Comparison of ENCODE assay signal across 10 cellular contexts in the genomic region with DNA sequence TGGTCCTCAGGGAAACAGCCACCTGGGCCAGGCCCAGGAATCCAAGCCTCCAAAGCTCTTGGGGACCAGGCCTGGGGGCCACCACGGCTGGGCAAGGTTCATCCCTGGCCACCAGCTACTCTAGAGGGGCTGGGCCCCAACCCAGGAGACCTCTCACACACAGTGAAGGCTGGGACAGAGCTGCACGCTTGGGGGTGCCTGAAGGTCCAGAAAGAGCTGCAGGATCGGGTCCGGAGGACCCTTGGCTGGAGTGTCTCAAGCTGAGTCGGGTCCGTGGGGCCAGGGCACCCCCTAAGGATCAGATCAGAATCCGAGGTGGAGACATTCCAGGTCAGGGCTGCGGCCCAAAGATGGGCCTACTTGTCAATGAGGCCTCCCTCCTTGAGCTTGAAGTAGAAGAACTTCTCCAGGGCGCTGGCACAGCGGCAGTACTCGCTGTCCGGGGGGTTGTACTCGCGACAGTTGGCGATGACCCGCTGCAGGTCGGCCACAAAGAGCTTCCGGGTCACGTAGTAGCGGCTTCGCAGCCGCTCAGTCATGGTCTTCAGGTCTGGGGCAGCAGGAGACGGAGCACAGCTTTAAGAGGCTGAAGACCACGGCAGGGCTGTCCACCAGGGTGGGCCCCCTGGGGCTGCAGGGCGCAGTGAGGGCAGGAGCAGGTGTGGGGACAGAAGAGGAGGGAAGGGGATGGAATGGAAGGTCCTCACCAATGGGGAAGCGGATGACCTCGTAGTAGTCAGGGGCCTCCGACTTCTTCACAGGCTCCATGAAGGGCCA. TPM values are rescaled to one million over a fixed set of nuclear protein-coding genes. Genes with fewer than 3 reads are reported as not detected.
DNase-seq lines count a peak whose midpoint lies in the region; ATAC-seq and TF ChIP-seq lines count a peak whose summit lies in the region.
"Had no signal": no experiment of that assay in that cellular context is flagged by ENCODE, and none has a peak within 500 bp of the region (broad histone marks: within the 10 kb centered on the region; RNA-seq: fewer than 3 reads in every experiment).

No MANE protein-coding gene starts in this region.

- POLR2A ChIA-PET in activated CD4-positive, alpha-beta memory T cell treated with anti-CD3 and anti-CD28 coated beads for 36 hours (lab: Charles Lee), result interaction anchor here (0.7 to 4.8 kb wide), 8 partner anchors 8 to 173 kb away, joined by 3 to 21 read pairs (median 6); partner anchors contain the start of genes CNP, DNAJC7 and KAT2A

- H3K4me1 ChIP-seq in gastroesophageal sphincter, result peaks cover 0 to 42% (median 15%) of the 10 kb centered on the region in 3 donors

- H3K36me3 ChIP-seq in gastroesophageal sphincter, result peaks cover 0 to 56% of the 10 kb centered on the region in 2 donors

- H3K4me3 Mint-ChIP-seq in HFFc6, result no peak overlapping the region
- H3K4me3 Mint-ChIP-seq in activated CD4-positive, alpha-beta memory T cell treated with anti-CD3 and anti-CD28 coated beads for 36 hours, result no peak overlapping the region
- no peak overlapping the region for H3K4me3 Mint-ChIP-seq in stimulated activated naive CD8-positive, alpha-beta T cell treated with anti-CD3 and anti-CD28 coated beads, Interleukin-15, amount 100 ng/mL, for 72 hours
- no peak overlapping the region for H3K4me3 Mint-ChIP-seq in osteocyte (ENCODE audit: unreplicated experiment)

- no peak for TF ChIP-seq EP300 in gastroesophageal sphincter (IDR thresholded peaks at IDR 0.05)

- no peak for ATAC-seq in gastroesophageal sphincter
- ATAC-seq in stimulated activated naive CD8-positive, alpha-beta T cell treated with anti-CD3 and anti-CD28 coated beads, Interleukin-15, amount 100 ng/mL, for 72 hours, result no peak

- CTCF ChIA-PET in activated CD4-positive, alpha-beta memory T cell treated with anti-CD3 and anti-CD28 coated beads for 36 hours (lab: Charles Lee), result interaction anchor here (1.0 to 15.6 kb wide), 5 partner anchors 12 to 414 kb away, joined by 4 to 211 read pairs (median 28); partner anchors contain the start of genes DNAJC7 and NKIRAS2

- peak overlapping the region; percentile 94; the same call in 1 of the 2 replicates for H3K27ac Mint-ChIP-seq in HFFc6
- H3K27ac Mint-ChIP-seq in activated CD4-positive, alpha-beta memory T cell treated with anti-CD3 and anti-CD28 coated beads for 36 hours, result peak overlapping the region; percentile 96
- H3K27ac Mint-ChIP-seq in stimulated activated naive CD8-positive, alpha-beta T cell treated with anti-CD3 and anti-CD28 coated beads, Interleukin-15, amount 100 ng/mL, for 72 hours, result peak overlapping the region; percentile 54 to 76
- no peak overlapping the region for H3K27ac Mint-ChIP-seq in osteocyte (ENCODE audit: unreplicated experiment)

- intact Hi-C loops in activated CD4-positive, alpha-beta memory T cell treated with anti-CD3 and anti-CD28 coated beads for 36 hours (cut with micrococcal nuclease), result loop anchor here (2.0 to 5.0 kb wide), 2 partner anchors 44 to 95 kb away; no protein-coding TSS in a partner anchor

- no peak overlapping the region for H3K4me3 ChIP-seq in gastroesophageal sphincter

- no peaks in the 10 kb centered on the region for H3K27me3 ChIP-seq in gastroesophageal sphincter

- H3K9me3 Mint-ChIP-seq in HFFc6 (no peaks in the 10 kb centered on the region), osteocyte (ENCODE audit: unreplicated experiment) (no peaks in the 10 kb centered on the region)
- H3K9me3 Mint-ChIP-seq in activated CD4-positive, alpha-beta memory T cell treated with anti-CD3 and anti-CD28 coated beads for 36 hours, result no peaks in the 10 kb centered on the region
- H3K9me3 Mint-ChIP-seq in stimulated activated naive CD8-positive, alpha-beta T cell treated with anti-CD3 and anti-CD28 coated beads, Interleukin-15, amount 100 ng/mL, for 72 hours, result no peaks in the 10 kb centered on the region

- no peak for DNase-seq in HFFc6
- DNase-seq in activated CD4-positive, alpha-beta memory T cell treated with anti-CD3 and anti-CD28 coated beads for 36 hours, result no peak
- DNase-seq in stimulated activated naive CD8-positive, alpha-beta T cell treated with anti-CD3 and anti-CD28 coated beads, Interleukin-15, amount 100 ng/mL, for 72 hours, result no peak
- no peak for DNase-seq in NCI-H1048 (lab: John Stamatoyannopoulos, UW)
- no peak for DNase-seq in AG08396 (ENCODE audit: low spot score)
- DNase-seq in NK-92 treated with Interleukin-12 subunit alpha and Interleukin-12 subunit beta, amount 100 ng/mL, for 24 hours (lab: John Stamatoyannopoulos, UW), result no peak
- no peak for DNase-seq in osteocyte (ENCODE audit: extremely low spot score, unreplicated experiment)
- DNase-seq: NCI-H1092 had no signal

- WGBS in gastroesophageal sphincter (ENCODE audit: low coverage in 1 of 2), 2 donors, result 87% methylated on average over 3 of the region's 28 CpGs; no CpG with 5 or more reads in 1 of the 2 donors

- H3K4me1 Mint-ChIP-seq in HFFc6 (ENCODE audit: low read depth), result peaks cover 22% of the 10 kb centered on the region
- peaks cover 29% of the 10 kb centered on the region for H3K4me1 Mint-ChIP-seq in activated CD4-positive, alpha-beta memory T cell treated with anti-CD3 and anti-CD28 coated beads for 36 hours (ENCODE audit: low read depth)
- peaks cover 85% of the 10 kb centered on the region for H3K4me1 Mint-ChIP-seq in stimulated activated naive CD8-positive, alpha-beta T cell treated with anti-CD3 and anti-CD28 coated beads, Interleukin-15, amount 100 ng/mL, for 72 hours
- H3K4me1 Mint-ChIP-seq in osteocyte (ENCODE audit: unreplicated experiment), result peaks cover 12% of the 10 kb centered on the region

- H3K9me3 ChIP-seq in gastroesophageal sphincter, result no peaks in the 10 kb centered on the region

- TF ChIP-seq CTCF in HFFc6 (IDR thresholded peaks at IDR 0.05), result no peak
- no peak for TF ChIP-seq CTCF in gastroesophageal sphincter (IDR thresholded peaks at IDR 0.05)
- TF ChIP-seq CTCF in osteocyte (IDR thresholded peaks at IDR 0.05), result no peak

- peaks cover 2% of the 10 kb centered on the region for H3K27me3 Mint-ChIP-seq in HFFc6 (ENCODE audit: insufficient read depth)
- H3K27me3 Mint-ChIP-seq in activated CD4-positive, alpha-beta memory T cell treated with anti-CD3 and anti-CD28 coated beads for 36 hours, result no peaks in the 10 kb centered on the region
- H3K27me3 Mint-ChIP-seq in stimulated activated naive CD8-positive, alpha-beta T cell treated with anti-CD3 and anti-CD28 coated beads, Interleukin-15, amount 100 ng/mL, for 72 hours, result no peaks in the 10 kb centered on the region
- no peaks in the 10 kb centered on the region for H3K27me3 Mint-ChIP-seq in osteocyte (ENCODE audit: unreplicated experiment)

- H3K36me3 Mint-ChIP-seq in HFFc6 (ENCODE audit: low read depth), result peaks cover 9% of the 10 kb centered on the region
- H3K36me3 Mint-ChIP-seq in activated CD4-positive, alpha-beta memory T cell treated with anti-CD3 and anti-CD28 coated beads for 36 hours, result peaks cover 26% of the 10 kb centered on the region
- H3K36me3 Mint-ChIP-seq in osteocyte (ENCODE audit: unreplicated experiment), result peaks cover 8% of the 10 kb centered on the region

- TF ChIP-seq POLR2A in gastroesophageal sphincter (IDR thresholded peaks at IDR 0.05), result no peak

- H3K27ac ChIP-seq in gastroesophageal sphincter, result peak overlapping the region; percentile 51 to 96 (median 92)

RNA-seq across cellular contexts. Expression of gene DHX58, which starts 1.0 kb away (rescaled TPM):
- 1 to 10 TPM; 4.0 to 5.3 (median 4.2) TPM for total RNA-seq in HFFc6 (2021; fragmentation: NEBNext Ultra II Directional; extraction: Animal tissue kit (Norgen Biotek cat#: 25700))
- total RNA-seq in activated CD4-positive, alpha-beta memory T cell treated with anti-CD3 and anti-CD28 coated beads for 36 hours, result 10 to 100 TPM; 38.1 to 38.4 TPM
- total RNA-seq in gastroesophageal sphincter, result 10 to 100 TPM; 11.3 to 21.3 (median 13.9) TPM
- 2.3 and 2.4 TPM in 2 replicates for total RNA-seq in osteocyte

RNA-seq across cellular contexts. Expression of gene KAT2A, which starts 7.7 kb away (rescaled TPM):
- 10 to 100 TPM; 21.5 to 36.2 (median 25.3) TPM for total RNA-seq in HFFc6 (2021; fragmentation: NEBNext Ultra II Directional; extraction: Animal tissue kit (Norgen Biotek cat#: 25700))
- 10 to 100 TPM; 38.6 to 41.0 TPM for total RNA-seq in activated CD4-positive, alpha-beta memory T cell treated with anti-CD3 and anti-CD28 coated beads for 36 hours
- 10 to 100 TPM; 10.3 to 51.2 (median 19.3) TPM for total RNA-seq in gastroesophageal sphincter
- 38.5 and 40.4 TPM in 2 replicates for total RNA-seq in osteocyte

RNA-seq across cellular contexts. Expression of gene HSPB9, which starts 9.1 kb away (rescaled TPM):
- not detected for total RNA-seq in HFFc6 (2021; fragmentation: NEBNext Ultra II Directional; extraction: Animal tissue kit (Norgen Biotek cat#: 25700))
- not detected for total RNA-seq in activated CD4-positive, alpha-beta memory T cell treated with anti-CD3 and anti-CD28 coated beads for 36 hours
- total RNA-seq in gastroesophageal sphincter, result not detected
- not detected in 2 replicates for total RNA-seq in osteocyte
- total RNA-seq: RPMI7951 had no signal

RNA-seq across cellular contexts. Expression of gene ZNF385C, which starts 15.2 kb away (rescaled TPM):
- total RNA-seq in HFFc6 (2021; fragmentation: NEBNext Ultra II Directional; extraction: Animal tissue kit (Norgen Biotek cat#: 25700)), result not detected
- total RNA-seq in activated CD4-positive, alpha-beta memory T cell treated with anti-CD3 and anti-CD28 coated beads for 36 hours, result under 1 TPM in 1 of 2 experiments, not detected in 1; 0.10 TPM
- total RNA-seq in gastroesophageal sphincter (not detected), osteocyte (0.16 TPM in 1 of 2 replicates, not detected in the other)
- total RNA-seq: RPMI7951 had no signal

RNA-seq across cellular contexts. Expression of gene RAB5C, which starts 41.3 kb away (rescaled TPM):
- total RNA-seq in HFFc6 (2021; fragmentation: NEBNext Ultra II Directional; extraction: Animal tissue kit (Norgen Biotek cat#: 25700)), result 100 to 1,000 TPM; 184 to 204 (median 193) TPM
- total RNA-seq in activated CD4-positive, alpha-beta memory T cell treated with anti-CD3 and anti-CD28 coated beads for 36 hours, result 10 to 100 TPM; 47.8 to 52.4 TPM
- total RNA-seq in gastroesophageal sphincter (100 to 1,000 TPM in 3 of 4 donors, 10 to 100 TPM in 1; 91.7 to 122 (median 108) TPM), osteocyte (121 and 126 TPM in 2 replicates)
